ENCODE assay signal across 15 cellular contexts in genomic region chr9:84862308-84862707, GRCh38.
DNase-seq lines count a peak whose midpoint lies in the region; ATAC-seq and TF ChIP-seq lines count a peak whose summit lies in the region.
"Had no signal": no experiment of that assay in that cellular context is flagged by ENCODE, and none has a peak within 500 bp of the region (broad histone marks: within the 10 kb centered on the region; RNA-seq: fewer than 3 reads in every experiment).

No MANE protein-coding gene starts in this region.

- H3K27me3 ChIP-seq in SK-N-SH (ENCODE audit: insufficient read depth) (no peaks in the 10 kb centered on the region), lower lobe of right lung (ENCODE audit: low read depth) (no peaks in the 10 kb centered on the region), thyroid gland (no peaks in the 10 kb centered on the region)
- H3K27me3 ChIP-seq: BLaER1 had no signal

- TF ChIP-seq CTCF in SK-N-SH (IDR thresholded peaks at IDR 0.05) (no peak), chondrocyte (IDR thresholded peaks at IDR 0.05) (no peak), lower lobe of right lung (IDR thresholded peaks at IDR 0.05) (no peak), thyroid gland (IDR thresholded peaks at IDR 0.05) (no peak)

- H3K9me3 Mint-ChIP-seq in chondrocyte (ENCODE audit: low read depth), result no peaks in the 10 kb centered on the region
- peaks cover 0 to 5% (median 0%) of the 10 kb centered on the region in 9 donors for H3K9me3 Mint-ChIP-seq in naive thymus-derived CD8-positive, alpha-beta T cell

- no peak overlapping the region for H2AFZ ChIP-seq in SK-N-SH (ENCODE audit: low read depth)

- WGBS in SK-N-SH (ENCODE audit: low lambda C conversion rate), result 80% methylated on average over 7 of the region's 7 CpGs
- 72 to 75% methylated on average over 7 of the region's 7 CpGs for WGBS in thyroid gland, 2 donors

- H3K4me1 Mint-ChIP-seq in chondrocyte (ENCODE audit: low read depth), result peaks cover 68% of the 10 kb centered on the region
- H3K4me1 Mint-ChIP-seq in naive thymus-derived CD8-positive, alpha-beta T cell, result no peaks in the 10 kb centered on the region
- H3K4me1 Mint-ChIP-seq: CD8-positive, alpha-beta memory T cell had no signal

- H3K36me3 ChIP-seq in SK-N-SH (replicated peaks in 1 of 2; ENCODE audit: control insufficient read depth in 1 of 2, insufficient read depth in 2 of 2, low read length in 1 of 2) (no peaks in the 10 kb centered on the region), lower lobe of right lung (no peaks in the 10 kb centered on the region), thyroid gland (no peaks in the 10 kb centered on the region)
- H3K36me3 ChIP-seq: BLaER1, HAP-1 had no signal

- no peaks in the 10 kb centered on the region for H3K36me3 Mint-ChIP-seq in chondrocyte (ENCODE audit: low read depth)
- no peaks in the 10 kb centered on the region for H3K36me3 Mint-ChIP-seq in naive thymus-derived CD8-positive, alpha-beta T cell
- H3K36me3 Mint-ChIP-seq: CD8-positive, alpha-beta memory T cell had no signal

- H3K27ac ChIP-seq in SK-N-SH (ENCODE audit: low read depth in 2 of 2, low read length in 1 of 2) (peak overlapping the region in 1 of 2 experiments; percentile 25; a peak in 1 of 4 replicates), lower lobe of right lung (peak overlapping the region; percentile 43), thyroid gland (peak overlapping the region in 2 of 3 donors; percentile 36 to 83)
- H3K27ac ChIP-seq: 22Rv1, BLaER1 had no signal

- no peak for TF ChIP-seq RAD21 in SK-N-SH (IDR thresholded peaks at IDR 0.05; ENCODE audit: low read length)

- POLR2A ChIA-PET in SK-N-SH (lab: Yijun Ruan, JAX), result no interaction called here
- POLR2A ChIA-PET in naive thymus-derived CD8-positive, alpha-beta T cell (lab: Charles Lee), result no interaction called here

- H3K27me3 Mint-ChIP-seq in chondrocyte (ENCODE audit: low read depth), result no peaks in the 10 kb centered on the region
- H3K27me3 Mint-ChIP-seq in naive thymus-derived CD8-positive, alpha-beta T cell, result peaks cover 0 to 39% (median 5%) of the 10 kb centered on the region in 5 donors

- H3K9me3 ChIP-seq in SK-N-SH (no peaks in the 10 kb centered on the region), lower lobe of right lung (no peaks in the 10 kb centered on the region), thyroid gland (no peaks in the 10 kb centered on the region)
- H3K9me3 ChIP-seq: BLaER1, HAP-1 had no signal

- intact Hi-C loops in lower lobe of right lung (cut with DNase I), result no loop called here
- intact Hi-C loops in thyroid gland (cut with DNase I), result no loop called here

- no peak overlapping the region for H3K9ac ChIP-seq in SK-N-SH
- H3K9ac ChIP-seq: BLaER1 had no signal

- no peaks in the 10 kb centered on the region for H3K79me2 ChIP-seq in SK-N-SH (ENCODE audit: insufficient read depth)

- CTCF ChIA-PET in SK-N-SH (lab: Yijun Ruan, JAX), result interaction anchor here (1.1 to 1.5 kb wide), 3 partner anchors 20 to 133 kb away, joined by 3 to 4 read pairs (median 3); no protein-coding TSS in a partner anchor

- TF ChIP-seq EP300 in SK-N-SH (IDR thresholded peaks at IDR 0.05; ENCODE audit: borderline replicate concordance in 1 of 2, low read depth in 1 of 2, low read length in 1 of 2), result no peak

- peak overlapping the region; percentile 76 for H3K27ac Mint-ChIP-seq in chondrocyte (ENCODE audit: unreplicated experiment)
- H3K27ac Mint-ChIP-seq in naive thymus-derived CD8-positive, alpha-beta T cell, result no peak overlapping the region
- H3K27ac Mint-ChIP-seq: CD8-positive, alpha-beta memory T cell had no signal

- DNase-seq in SK-N-SH, result no peak
- no peak for DNase-seq in chondrocyte (ENCODE audit: low spot score)
- DNase-seq in lower lobe of right lung, result no peak
- DNase-seq in thyroid gland, result peak; percentile 19 to 46
- DNase-seq in naive thymus-derived CD8-positive, alpha-beta T cell, result no peak
- DNase-seq in NK-92 treated with Interleukin-12 subunit alpha and Interleukin-12 subunit beta, amount 100 ng/mL, for 24 hours (lab: John Stamatoyannopoulos, UW), result no peak
- DNase-seq: CD8-positive, alpha-beta memory T cell; NCI-H1092; NCI-H1694; PC-3 had no signal

- H4K20me1 ChIP-seq in SK-N-SH (ENCODE audit: insufficient read depth), result no peaks in the 10 kb centered on the region
- H4K20me1 ChIP-seq: BLaER1 had no signal

- 0 out of 2 replicates have a peak overlapping the region, but pooled peaks have one; percentile 12 for H3K4me2 ChIP-seq in SK-N-SH
- H3K4me2 ChIP-seq: BLaER1 had no signal

- ATAC-seq in SK-N-SH treated with all-trans-retinoic acid at 6 μM for 48 hours (no peak), lower lobe of right lung (peak; percentile 64 to 67), GM18498 (IDR thresholded peaks at IDR 0.05; ENCODE audit: unreplicated experiment) (no peak)
- no peak for ATAC-seq in naive thymus-derived CD8-positive, alpha-beta T cell
- ATAC-seq: PC-3 had no signal

- H3K9me2 ChIP-seq in SK-N-SH, result no peaks in the 10 kb centered on the region

- peak overlapping the region; percentile 13 for H3K4me3 Mint-ChIP-seq in chondrocyte (ENCODE audit: unreplicated experiment)
- no peak overlapping the region for H3K4me3 Mint-ChIP-seq in naive thymus-derived CD8-positive, alpha-beta T cell
- H3K4me3 Mint-ChIP-seq: CD8-positive, alpha-beta memory T cell had no signal

- TF ChIP-seq POLR2A in thyroid gland (IDR thresholded peaks at IDR 0.05), result no peak

- H3K4me3 ChIP-seq in SK-N-SH (ENCODE audit: low read depth in 2 of 2, low read length in 1 of 2), result no peak overlapping the region
- H3K4me3 ChIP-seq in lower lobe of right lung, result no peak overlapping the region
- no peak overlapping the region for H3K4me3 ChIP-seq in thyroid gland (replicated peaks in 1 of 3)
- H3K4me3 ChIP-seq: BLaER1, HAP-1 had no signal

- H3K4me1 ChIP-seq in SK-N-SH (ENCODE audit: control insufficient read depth in 1 of 2, insufficient read depth in 2 of 2, low read depth in 1 of 2, low read length in 1 of 2) (peaks cover 0 to 8% of the 10 kb centered on the region in 2 experiments; a peak in 1 of 4 replicates), lower lobe of right lung (no peaks in the 10 kb centered on the region), thyroid gland (peaks cover 25 to 36% of the 10 kb centered on the region in 2 donors)

- H3F3A ChIP-seq in SK-N-SH (replicated peaks; ENCODE audit: insufficient read depth), result no peaks in the 10 kb centered on the region

TF ChIP-seq in SK-N-SH, 30 proteins besides CTCF, POLR2A, EP300 and RAD21 (continues in another document):
- TF ChIP-seq POLR2AphosphoS5 (IDR thresholded peaks at IDR 0.05; ENCODE audit: low read depth, low read length) (no peak), RFX5 (IDR thresholded peaks at IDR 0.05; ENCODE audit: low read length) (no peak), PBX3 (IDR thresholded peaks at IDR 0.05) (no peak), SIN3A (IDR thresholded peaks at IDR 0.05; ENCODE audit: borderline replicate concordance, low read depth, low read length) (no peak), MXI1 (IDR thresholded peaks at IDR 0.05; ENCODE audit: low read depth, low read length) (no peak), MAX (IDR thresholded peaks at IDR 0.05; ENCODE audit: low read depth) (no peak), TEAD4 (IDR thresholded peaks at IDR 0.05; ENCODE audit: borderline replicate concordance, insufficient read depth) (no peak), ELF1 (IDR thresholded peaks at IDR 0.05) (no peak), TAF1 (IDR thresholded peaks at IDR 0.05; ENCODE audit: borderline replicate concordance, low read depth, low read length) (no peak), FOSL2 (IDR thresholded peaks at IDR 0.05; ENCODE audit: borderline replicate concordance, low read depth) (no peak)

TF ChIP-seq in SK-N-SH treated with all-trans-retinoic acid at 6 μM for 48 hours, 23 proteins besides CTCF, POLR2A, EP300 and RAD21:
- TF ChIP-seq OSR1 (CRISPR knock-in tag; IDR thresholded peaks at IDR 0.05) (no peak), ZFP30 (CRISPR knock-in tag; IDR thresholded peaks at IDR 0.05) (no peak), RARB (CRISPR knock-in tag; IDR thresholded peaks at IDR 0.05) (no peak), ZFP3 (CRISPR knock-in tag; IDR thresholded peaks at IDR 0.05) (no peak), POU6F1 (CRISPR knock-in tag; IDR thresholded peaks at IDR 0.05; ENCODE audit: borderline replicate concordance, low read depth) (no peak)

Comparison
In these comparisons a context has a peak if more than half of its experiments do, and no peak if none do; other contexts are left out.
1. DNase-seq: peak in thyroid gland (2 of 2); none in SK-N-SH (single experiment), chondrocyte (single experiment), lower lobe of right lung (single experiment), naive thymus-derived CD8-positive, alpha-beta T cell (0 of 10) and NK-92 treated with Interleukin-12 subunit alpha and Interleukin-12 subunit beta, amount 100 ng/mL, for 24 hours (single experiment).
2. ATAC-seq: peak in lower lobe of right lung (2 of 2); none in SK-N-SH treated with all-trans-retinoic acid at 6 μM for 48 hours (single experiment), GM18498 (single experiment) and naive thymus-derived CD8-positive, alpha-beta T cell (0 of 2).